In genomic region chr13:89748716-89749115, GRCh38 we compare ENCODE assay signal across 14 cellular contexts.
"Had no signal": no experiment of that assay in that cellular context is flagged by ENCODE, and none has a peak within 500 bp of the region (broad histone marks: within the 10 kb centered on the region; RNA-seq: fewer than 3 reads in every experiment).

No MANE protein-coding gene starts in this region.

- H3K4me1 ChIP-seq: gastroesophageal sphincter, transverse colon had no signal

- H3K27ac ChIP-seq: gastroesophageal sphincter, transverse colon had no signal

- H3K4me3 Mint-ChIP-seq: nephron; T-helper 2 cell treated with Interferon-gamma antibody and Interleukin-4, amounts not matched to agents 5 μg/mL and 100 μg/mL, for 36 hours had no signal

- DNase-seq: activated CD4-positive, alpha-beta T cell treated with anti-CD3 and anti-CD28 coated beads, Interleukin-2, amount 50 U/mL, for 1 hour; activated naive CD4-positive, alpha-beta T cell treated with anti-CD3 and anti-CD28 coated beads, Interleukin-2, amount 50 U/mL, for 16 hours; amygdala; kidney; left ventricle myocardium superior; mesenchymal stem cell; occipital lobe; stimulated activated CD4-positive, alpha-beta T cell treated with anti-CD3 and anti-CD28 coated beads, Interleukin-12 subunit alpha, Interleukin-12 subunit beta, amount 100 ng/mL, for 4 hours; stimulated activated naive CD4-positive, alpha-beta T cell; substantia nigra; transverse colon had no signal

- H3K27me3 ChIP-seq: gastroesophageal sphincter, transverse colon had no signal

- H3K36me3 ChIP-seq: gastroesophageal sphincter, transverse colon had no signal

- H3K4me3 ChIP-seq: gastroesophageal sphincter, transverse colon had no signal

- H3K9me3 ChIP-seq: gastroesophageal sphincter, transverse colon had no signal

- H3K27ac Mint-ChIP-seq: nephron; T-helper 2 cell treated with Interferon-gamma antibody and Interleukin-4, amounts not matched to agents 5 μg/mL and 100 μg/mL, for 36 hours had no signal

- ATAC-seq: gastroesophageal sphincter, left ventricle myocardium superior had no signal

- H3K9me3 Mint-ChIP-seq: nephron had no signal
